In genomic region chrX:153800177-153800722, GRCh38 we compare ENCODE assay signal across 19 cellular contexts. TPM values are rescaled to one million over a fixed set of nuclear protein-coding genes. Genes with fewer than 3 reads are reported as not detected.
"Had no signal": no experiment of that assay in that cellular context is flagged by ENCODE, and none has a peak within 500 bp of the region (broad histone marks: within the 10 kb centered on the region; RNA-seq: fewer than 3 reads in every experiment).

No MANE protein-coding gene starts in this region.

- DNase-seq: activated CD4-positive, alpha-beta T cell treated with anti-CD3 and anti-CD28 coated beads, Interleukin-2, amount 50 U/mL, for 1 hour; activated naive CD4-positive, alpha-beta T cell treated with anti-CD3 and anti-CD28 coated beads for 36 hours; activated T-cell treated with anti-CD3 and anti-CD28 coated beads for 4 hours; adrenal gland; body of pancreas; left cardiac atrium; mesenchymal stem cell; stimulated activated CD4-positive, alpha-beta T cell treated with anti-CD3 and anti-CD28 coated beads, Interleukin-15, amount 100 ng/mL, for 24 hours; stimulated activated CD4-positive, alpha-beta T cell treated with anti-CD3 and anti-CD28 coated beads, Interleukin-4, amount 100 ng/mL, for 4 hours had no signal

- H3K27ac ChIP-seq: adrenal gland, tibial nerve had no signal

- H3K27ac Mint-ChIP-seq: activated naive CD4-positive, alpha-beta T cell treated with anti-CD3 and anti-CD28 coated beads for 36 hours; activated T-helper 17 cell treated with anti-CD3 and anti-CD28 coated beads, Interleukin-2, amount 50 U/mL, for 72 hours; dendritic cell treated with granulocyte-macrophage colony-stimulating factor and Interleukin-4, amounts not matched to agents 40 ng/mL and 50 ng/mL, for 4 days; nephron; T-helper 1 cell treated with Interleukin-12 subunit alpha and Interleukin-12 subunit beta and Interleukin-4 antibody, amounts not matched to agents 30 μg/mL and 1 μg/mL, for 36 hours had no signal

- H3K27me3 ChIP-seq: adrenal gland, body of pancreas, tibial nerve had no signal

- H3K4me1 Mint-ChIP-seq: activated T-helper 17 cell treated with anti-CD3 and anti-CD28 coated beads, Interleukin-2, amount 50 U/mL, for 72 hours; nephron had no signal

- H3K4me3 ChIP-seq: adrenal gland, body of pancreas, tibial nerve had no signal

- FAIRE-seq: TTC549 had no signal

- H3K9me3 ChIP-seq: adrenal gland, body of pancreas, tibial nerve had no signal

- H3K27me3 Mint-ChIP-seq: activated T-helper 17 cell treated with anti-CD3 and anti-CD28 coated beads, Interleukin-2, amount 50 U/mL, for 72 hours; central memory CD8-positive, alpha-beta T cell had no signal

- H3K4me3 Mint-ChIP-seq: activated naive CD4-positive, alpha-beta T cell treated with anti-CD3 and anti-CD28 coated beads for 36 hours; activated T-helper 17 cell treated with anti-CD3 and anti-CD28 coated beads, Interleukin-2, amount 50 U/mL, for 72 hours; central memory CD8-positive, alpha-beta T cell; dendritic cell treated with granulocyte-macrophage colony-stimulating factor and Interleukin-4, amounts not matched to agents 40 ng/mL and 50 ng/mL, for 4 days; nephron; T-helper 1 cell treated with Interleukin-12 subunit alpha and Interleukin-12 subunit beta and Interleukin-4 antibody, amounts not matched to agents 30 μg/mL and 1 μg/mL, for 36 hours had no signal

- H3K9me3 Mint-ChIP-seq: activated naive CD4-positive, alpha-beta T cell treated with anti-CD3 and anti-CD28 coated beads for 36 hours; activated T-helper 17 cell treated with anti-CD3 and anti-CD28 coated beads, Interleukin-2, amount 50 U/mL, for 72 hours; central memory CD8-positive, alpha-beta T cell; dendritic cell treated with granulocyte-macrophage colony-stimulating factor and Interleukin-4, amounts not matched to agents 40 ng/mL and 50 ng/mL, for 4 days; T-helper 1 cell treated with Interleukin-12 subunit alpha and Interleukin-12 subunit beta and Interleukin-4 antibody, amounts not matched to agents 30 μg/mL and 1 μg/mL, for 36 hours had no signal

- ATAC-seq: activated T-helper 17 cell treated with anti-CD3 and anti-CD28 coated beads, Interleukin-2, amount 50 U/mL, for 72 hours; body of pancreas; esophagus mucosa had no signal

RNA-seq across cellular contexts. Expression of gene SRPK3, which starts 19.4 kb away (rescaled TPM):
- total RNA-seq: activated CD8-positive, alpha-beta memory T cell treated with anti-CD3 and anti-CD28 coated beads for 36 hours; activated naive CD4-positive, alpha-beta T cell treated with anti-CD3 and anti-CD28 coated beads for 36 hours; activated T-helper 17 cell treated with anti-CD3 and anti-CD28 coated beads, Interleukin-2, amount 50 U/mL, for 72 hours; body of pancreas; glomerular endothelial cell had no signal
